ENCODE assay signal across 9 cellular contexts in the genomic region with DNA sequence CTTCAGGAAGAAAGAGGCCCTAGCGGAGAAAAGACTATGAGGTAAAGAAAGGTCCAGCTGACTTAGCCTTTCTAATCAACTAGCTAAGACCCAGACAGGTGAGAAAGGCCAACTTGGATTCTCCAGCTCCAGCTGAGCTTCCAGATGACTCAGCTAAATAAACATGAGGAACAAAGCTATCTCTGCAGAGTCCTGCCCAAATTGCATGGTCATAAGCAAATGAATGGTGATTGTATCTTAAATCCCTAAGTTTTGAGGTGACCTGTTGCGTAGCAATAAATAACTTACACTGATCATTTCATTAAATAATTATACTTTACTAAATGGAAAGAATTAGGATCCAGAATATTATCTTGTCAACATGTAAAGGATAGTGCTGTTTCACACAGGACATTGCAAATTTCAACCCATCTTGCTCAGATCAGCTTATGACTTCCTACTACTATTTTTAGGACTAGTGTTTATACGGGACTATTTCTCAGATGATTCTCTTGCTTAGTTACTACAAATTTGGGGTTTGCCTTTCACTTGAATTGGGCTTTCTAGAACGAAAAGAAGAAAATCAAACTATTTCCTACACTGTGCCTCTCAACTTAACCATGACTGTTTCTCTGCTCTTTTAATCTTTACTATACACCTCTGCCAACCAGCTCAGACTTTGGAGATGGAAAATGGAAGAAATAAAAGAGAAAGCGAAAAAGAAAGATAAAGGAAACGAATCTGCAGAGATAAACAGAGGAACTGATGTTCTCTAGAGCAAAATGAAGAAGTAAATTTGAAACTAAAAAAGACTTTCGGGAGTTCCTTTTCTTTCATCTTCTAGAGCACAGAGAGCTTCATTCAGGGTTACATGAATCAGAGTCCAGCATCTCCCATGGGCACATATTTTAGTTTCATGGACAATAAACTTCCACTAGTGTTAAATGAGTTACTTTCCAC. TPM values are rescaled to one million over a fixed set of nuclear protein-coding genes. Genes with fewer than 3 reads are reported as not detected.
DNase-seq lines count a peak whose midpoint lies in the region; ATAC-seq lines count a peak whose summit lies in the region.
"Had no signal": no experiment of that assay in that cellular context is flagged by ENCODE, and none has a peak within 500 bp of the region (broad histone marks: within the 10 kb centered on the region; RNA-seq: fewer than 3 reads in every experiment).

No MANE protein-coding gene starts in this region.

- H3K27ac ChIP-seq in HUES64 (ENCODE audit: low read depth, low read length) = peak overlapping the region; percentile 78
- H3K27ac ChIP-seq in mesenchymal stem cell (ENCODE audit: low read length, poor library complexity, severe bottlenecking) = no peak overlapping the region

- H3K4me1 ChIP-seq in HUES64 (ENCODE audit: insufficient read depth, low read length) (peaks cover 10% of the 10 kb centered on the region), mesenchymal stem cell (ENCODE audit: control insufficient read depth, insufficient read depth, low read depth, low read length) (no peaks in the 10 kb centered on the region)

- H2AFZ ChIP-seq in mesenchymal stem cell (ENCODE audit: low read depth, low read length) = no peak overlapping the region

- no peak overlapping the region for H2BK12ac ChIP-seq in mesenchymal stem cell (ENCODE audit: low read length in 2 of 2)

- H3K9me3 ChIP-seq in HUES64 (ENCODE audit: insufficient read depth, low read depth, low read length) (no peaks in the 10 kb centered on the region), mesenchymal stem cell (ENCODE audit: control insufficient read depth, low read length) (no peaks in the 10 kb centered on the region)

- H3K27me3 ChIP-seq in HUES64 (ENCODE audit: insufficient read depth, low read length) (no peaks in the 10 kb centered on the region), mesenchymal stem cell (ENCODE audit: control insufficient read depth in 1 of 2, insufficient read depth in 1 of 2, low read length in 2 of 2) (no peaks in the 10 kb centered on the region)

- H3K36me3 Mint-ChIP-seq in activated T-helper 1 cell treated with anti-CD3 and anti-CD28 coated beads, Interleukin-12 subunit alpha, Interleukin-12 subunit beta, Interleukin-2, Interleukin-4 antibody, amounts not matched to agents 30 ng/mL and 10 ng/mL and 1 ng/mL, durations not matched to agents 14 hours and 24 hours and 36 hours (ENCODE audit: low read depth) = no peaks in the 10 kb centered on the region

- H4K8ac ChIP-seq in mesenchymal stem cell (ENCODE audit: low read length) = no peak overlapping the region

- H3K9me3 Mint-ChIP-seq in activated T-helper 1 cell treated with anti-CD3 and anti-CD28 coated beads, Interleukin-12 subunit alpha, Interleukin-12 subunit beta, Interleukin-2, Interleukin-4 antibody, amounts not matched to agents 30 ng/mL and 10 ng/mL and 1 ng/mL, durations not matched to agents 14 hours and 24 hours and 36 hours = no peaks in the 10 kb centered on the region

- H2AK5ac ChIP-seq in mesenchymal stem cell (ENCODE audit: low read length, severe bottlenecking) = no peak overlapping the region

- no peak overlapping the region for H3K14ac ChIP-seq in mesenchymal stem cell (ENCODE audit: low read length in 2 of 2)

- peak overlapping the region; percentile 64 for H3K4me3 Mint-ChIP-seq in activated T-helper 1 cell treated with anti-CD3 and anti-CD28 coated beads, Interleukin-12 subunit alpha, Interleukin-12 subunit beta, Interleukin-2, Interleukin-4 antibody, amounts not matched to agents 30 ng/mL and 10 ng/mL and 1 ng/mL, durations not matched to agents 14 hours and 24 hours and 36 hours

- no peak overlapping the region for H3K18ac ChIP-seq in mesenchymal stem cell (ENCODE audit: low read depth in 1 of 2, low read length in 2 of 2)

- no peak overlapping the region for H2BK15ac ChIP-seq in mesenchymal stem cell (ENCODE audit: low read depth, poor library complexity, severe bottlenecking)

- H4K91ac ChIP-seq in mesenchymal stem cell (ENCODE audit: low read length) = no peak overlapping the region

- peaks cover 7% of the 10 kb centered on the region for H3K27me3 Mint-ChIP-seq in activated T-helper 1 cell treated with anti-CD3 and anti-CD28 coated beads, Interleukin-12 subunit alpha, Interleukin-12 subunit beta, Interleukin-2, Interleukin-4 antibody, amounts not matched to agents 30 ng/mL and 10 ng/mL and 1 ng/mL, durations not matched to agents 14 hours and 24 hours and 36 hours (ENCODE audit: insufficient read depth)

- intact Hi-C loops in activated T-helper 1 cell treated with anti-CD3 and anti-CD28 coated beads, Interleukin-12 subunit alpha, Interleukin-12 subunit beta, Interleukin-2, Interleukin-4 antibody, amounts not matched to agents 30 ng/mL and 10 ng/mL and 1 ng/mL, durations not matched to agents 14 hours and 24 hours and 36 hours (cut with micrococcal nuclease) = loop anchor here (1.0 to 5.0 kb wide), 3 partner anchors 12 to 108 kb away; no protein-coding TSS in a partner anchor

- no peak overlapping the region for H3K23ac ChIP-seq in mesenchymal stem cell (ENCODE audit: low read length in 2 of 2)

- H3K79me1 ChIP-seq in mesenchymal stem cell (replicated peaks; ENCODE audit: low read length, poor library complexity, severe bottlenecking) = no peaks in the 10 kb centered on the region

- WGBS in HUES64 = 57% methylated on average over 7 of the region's 7 CpGs
- 57% methylated on average over 6 of the region's 7 CpGs for WGBS in mesenchymal stem cell

- H3K36me3 ChIP-seq in HUES64 (ENCODE audit: insufficient read depth, low read length) = no peaks in the 10 kb centered on the region
- H3K36me3 ChIP-seq in mesenchymal stem cell (ENCODE audit: control insufficient read depth in 1 of 2, insufficient read depth in 2 of 2, low read depth in 1 of 2, low read length in 2 of 2) = no peaks in the 10 kb centered on the region

- H3K27ac Mint-ChIP-seq in activated T-helper 1 cell treated with anti-CD3 and anti-CD28 coated beads, Interleukin-12 subunit alpha, Interleukin-12 subunit beta, Interleukin-2, Interleukin-4 antibody, amounts not matched to agents 30 ng/mL and 10 ng/mL and 1 ng/mL, durations not matched to agents 14 hours and 24 hours and 36 hours = peak overlapping the region; percentile 64

- H2BK5ac ChIP-seq in mesenchymal stem cell (ENCODE audit: low read depth, low read length, poor library complexity, severe bottlenecking) = no peak overlapping the region

- no peak overlapping the region for H2BK120ac ChIP-seq in mesenchymal stem cell (ENCODE audit: low read depth, low read length)

- no peak overlapping the region for H3K4me3 ChIP-seq in HUES64 (ENCODE audit: low read length)
- peak overlapping the region in 1 of 2 experiments; percentile 63 for H3K4me3 ChIP-seq in mesenchymal stem cell (ENCODE audit: insufficient read depth in 1 of 2, low read depth in 1 of 2, low read length in 2 of 2)

- peak; percentile 30 for DNase-seq in COLO668 (lab: John Stamatoyannopoulos, UW; ENCODE audit: unreplicated experiment)
- DNase-seq in activated T-helper 1 cell treated with anti-CD3 and anti-CD28 coated beads, Interleukin-12 subunit alpha, Interleukin-12 subunit beta, Interleukin-2, Interleukin-4 antibody, amounts not matched to agents 30 ng/mL and 10 ng/mL and 1 ng/mL, durations not matched to agents 14 hours and 24 hours and 36 hours (ENCODE audit: low spot score) = no peak
- peak; percentile 63 for DNase-seq in mesenchymal stem cell
- DNase-seq in NCI-H1694 treated with DMSO at 0.1 percent for 48 hours (lab: John Stamatoyannopoulos, UW) = no peak
- DNase-seq in NK-92 treated with Interleukin-12 subunit alpha and Interleukin-12 subunit beta, amount 100 ng/mL, for 24 hours (lab: John Stamatoyannopoulos, UW) = no peak
- DNase-seq in RPMI8226 = no peak

- peaks cover 28% of the 10 kb centered on the region for H3K4me1 Mint-ChIP-seq in activated T-helper 1 cell treated with anti-CD3 and anti-CD28 coated beads, Interleukin-12 subunit alpha, Interleukin-12 subunit beta, Interleukin-2, Interleukin-4 antibody, amounts not matched to agents 30 ng/mL and 10 ng/mL and 1 ng/mL, durations not matched to agents 14 hours and 24 hours and 36 hours (ENCODE audit: low read depth)

- H3K4me2 ChIP-seq in mesenchymal stem cell (ENCODE audit: low read length, poor library complexity, severe bottlenecking) = no peak overlapping the region

- peak; percentile 26 for ATAC-seq in GM19463 (IDR thresholded peaks at IDR 0.05; ENCODE audit: unreplicated experiment)

- H3K9ac ChIP-seq in HUES64 (ENCODE audit: low read depth, low read length) = no peak overlapping the region
- peak overlapping the region; percentile 83 for H3K9ac ChIP-seq in mesenchymal stem cell (ENCODE audit: low read length)

- H3K4ac ChIP-seq in mesenchymal stem cell (ENCODE audit: low read depth in 1 of 2, low read length in 2 of 2) = no peak overlapping the region

RNA-seq across cellular contexts. Expression of gene ADGRG7, which starts 6.6 kb away (rescaled TPM):
- not detected for polyA plus RNA-seq in HUES64 (2013, experiment 1 of 2)
- 0.06 TPM for polyA plus RNA-seq in HUES64 (2013, experiment 2 of 2)
- total RNA-seq in activated T-helper 1 cell treated with anti-CD3 and anti-CD28 coated beads, Interleukin-12 subunit alpha, Interleukin-12 subunit beta, Interleukin-2, Interleukin-4 antibody, amounts not matched to agents 30 ng/mL and 10 ng/mL and 1 ng/mL, durations not matched to agents 14 hours and 24 hours and 36 hours = not detected in 2 replicates
- polyA plus RNA-seq in mesenchymal stem cell (2013, experiment 1 of 2) = not detected
- polyA plus RNA-seq in mesenchymal stem cell (2013, experiment 2 of 2) = not detected
- total RNA-seq: mononuclear cell had no signal

Comparison
In these comparisons a context has a peak if more than half of its experiments do, and no peak if none do; other contexts are left out.
1. DNase-seq: peak in COLO668 (single experiment) and mesenchymal stem cell (single experiment); none in activated T-helper 1 cell treated with anti-CD3 and anti-CD28 coated beads, Interleukin-12 subunit alpha, Interleukin-12 subunit beta, Interleukin-2, Interleukin-4 antibody, amounts not matched to agents 30 ng/mL and 10 ng/mL and 1 ng/mL, durations not matched to agents 14 hours and 24 hours and 36 hours (single experiment), NCI-H1694 treated with DMSO at 0.1 percent for 48 hours (single experiment), NK-92 treated with Interleukin-12 subunit alpha and Interleukin-12 subunit beta, amount 100 ng/mL, for 24 hours (single experiment) and RPMI8226 (single experiment).